1 cellular context compared by ENCODE assay signal in genomic region chr2:119753930-119754321, GRCh38.
TF ChIP-seq lines count a peak whose summit lies in the region.

No MANE protein-coding gene starts in this region.

TF ChIP-seq in HepG2, 621 proteins besides CTCF, POLR2A, EP300 and RAD21:
- peak; percentile 25; the same call in 1 of the 2 replicates for TF ChIP-seq CEBPB (IDR thresholded peaks at IDR 0.05; ENCODE audit: borderline replicate concordance, low read depth, low read length)
- no peak for TF ChIP-seq HMGA1 (CRISPR knock-in tag; conservative IDR thresholded peaks at IDR 0.05)
TF ChIP-seq in HepG2: peak in this region for 1.
